8 cellular contexts compared by ENCODE assay signal in genomic region chr1:246200738-246201137, GRCh38.
"Had no signal": no experiment of that assay in that cellular context is flagged by ENCODE, and none has a peak within 500 bp of the region (broad histone marks: within the 10 kb centered on the region; RNA-seq: fewer than 3 reads in every experiment).

No MANE protein-coding gene starts in this region.

- DNase-seq: H9, HCEC 1CT, KBM-7 had no signal

- ATAC-seq: GM23338 had no signal

- H3K4me2 ChIP-seq: GM23338, KMS-11 had no signal

- H3K4me3 ChIP-seq: GM23338 had no signal

- H3K27ac ChIP-seq: HL-60, KMS-11 had no signal

- H2AFZ ChIP-seq: GM23338 had no signal

- H3K9ac ChIP-seq: KMS-11 had no signal

- FAIRE-seq: H1, H54 had no signal
